Comparison of ENCODE assay signal across 22 cellular contexts in genomic region chr7:68613405-68613804, GRCh38.
DNase-seq lines count a peak whose midpoint lies in the region; ATAC-seq, FAIRE-seq and TF ChIP-seq lines count a peak whose summit lies in the region.
"Had no signal": no experiment of that assay in that cellular context is flagged by ENCODE, and none has a peak within 500 bp of the region (broad histone marks: within the 10 kb centered on the region; RNA-seq: fewer than 3 reads in every experiment).

No MANE protein-coding gene starts in this region.

- no peak overlapping the region for H3K9ac ChIP-seq in endodermal cell (ENCODE audit: extremely low read depth, low read length, poor library complexity, severe bottlenecking)

- TF ChIP-seq CTCF in endodermal cell (conservative IDR thresholded peaks at IDR 0.05) = no peak

- peaks cover 49% of the 10 kb centered on the region for H3K9me3 ChIP-seq in endodermal cell (ENCODE audit: control insufficient read depth, low read length)
- no peaks in the 10 kb centered on the region for H3K9me3 ChIP-seq in T-helper 17 cell (ENCODE audit: control insufficient read depth, low read length, poor library complexity, severe bottlenecking)
- H3K9me3 ChIP-seq: prostate gland had no signal

- no peaks in the 10 kb centered on the region for H3K27me3 Mint-ChIP-seq in endodermal cell (ENCODE audit: insufficient read depth)
- no peaks in the 10 kb centered on the region for H3K27me3 Mint-ChIP-seq in T-helper 17 cell
- H3K27me3 Mint-ChIP-seq: activated CD4-positive, alpha-beta memory T cell treated with anti-CD3 and anti-CD28 coated beads for 36 hours; activated naive CD4-positive, alpha-beta T cell treated with anti-CD3 and anti-CD28 coated beads, Interleukin-2, amount 10 ng/mL, durations not matched to agents 7 days and 5 days; naive thymus-derived CD4-positive, alpha-beta T cell had no signal

- ATAC-seq in T-helper 17 cell = no peak
- ATAC-seq in HG03039 (IDR thresholded peaks at IDR 0.05; ENCODE audit: unreplicated experiment) = no peak
- ATAC-seq: naive thymus-derived CD4-positive, alpha-beta T cell had no signal

- WGBS in endodermal cell (ENCODE audit: insufficient coverage in 1 of 2, insufficient read length in 1 of 2), 2 experiments = 89 to 90% methylated on average over 5 to 6 of the region's 6 CpGs

- no peak for FAIRE-seq in H54 (lab: Jason Lieb, UNC)

- TF ChIP-seq POLR2A in H54 (IDR thresholded peaks at IDR 0.05; ENCODE audit: low read depth, low read length) = no peak

- H3K4me3 Mint-ChIP-seq in endodermal cell = no peak overlapping the region
- H3K4me3 Mint-ChIP-seq in T-helper 17 cell = no peak overlapping the region
- H3K4me3 Mint-ChIP-seq: activated CD4-positive, alpha-beta memory T cell treated with anti-CD3 and anti-CD28 coated beads for 36 hours; activated naive CD4-positive, alpha-beta T cell treated with anti-CD3 and anti-CD28 coated beads, Interleukin-2, amount 10 ng/mL, durations not matched to agents 7 days and 5 days; naive thymus-derived CD4-positive, alpha-beta T cell had no signal

- peak overlapping the region; percentile 4 for H3K4me3 ChIP-seq in endodermal cell (ENCODE audit: low read length)
- H3K4me3 ChIP-seq: prostate gland, skin epidermis had no signal

- peak; percentile 90 for DNase-seq in DMS79 (lab: John Stamatoyannopoulos, UW)
- DNase-seq in NCI-H1105 (lab: John Stamatoyannopoulos, UW) = peak; percentile 9
- peak; percentile 90 for DNase-seq in NCI-H524 treated with DMSO at 0.1 percent for 48 hours (lab: John Stamatoyannopoulos, UW)
- peak; percentile 46 for DNase-seq in endodermal cell
- DNase-seq in T-helper 17 cell = no peak
- DNase-seq in H54 (ENCODE audit: insufficient read length, low spot score) = no peak
- DNase-seq: activated CD4-positive, alpha-beta memory T cell treated with anti-CD3 and anti-CD28 coated beads for 36 hours; activated naive CD4-positive, alpha-beta T cell treated with anti-CD3 and anti-CD28 coated beads, Interleukin-2, amount 10 ng/mL, durations not matched to agents 7 days and 5 days; activated T-cell treated with anti-CD3 and anti-CD28 coated beads, Interleukin-2, amount 50 U/mL, for 1 hour; Calu3; hippocampal formation; islet precursor cell; KBM-7; naive thymus-derived CD4-positive, alpha-beta T cell; NCI-H1092; NK-92 treated with Interleukin-12 subunit alpha and Interleukin-12 subunit beta, amount 100 ng/mL, for 24 hours; stimulated activated CD4-positive, alpha-beta T cell treated with anti-CD3 and anti-CD28 coated beads, Interleukin-4, amount 100 ng/mL, for 1 hour; substantia nigra had no signal

- H3K36me3 Mint-ChIP-seq in endodermal cell (ENCODE audit: low read depth) = peaks cover 8% of the 10 kb centered on the region
- no peaks in the 10 kb centered on the region for H3K36me3 Mint-ChIP-seq in T-helper 17 cell (ENCODE audit: low read depth)
- H3K36me3 Mint-ChIP-seq: activated CD4-positive, alpha-beta memory T cell treated with anti-CD3 and anti-CD28 coated beads for 36 hours; activated naive CD4-positive, alpha-beta T cell treated with anti-CD3 and anti-CD28 coated beads, Interleukin-2, amount 10 ng/mL, durations not matched to agents 7 days and 5 days; naive thymus-derived CD4-positive, alpha-beta T cell had no signal

- H3K4me1 ChIP-seq in endodermal cell (ENCODE audit: control insufficient read depth, insufficient read depth, low read length) = no peaks in the 10 kb centered on the region
- H3K4me1 ChIP-seq: prostate gland had no signal

- no peak overlapping the region for H3K27ac ChIP-seq in endodermal cell (ENCODE audit: low read depth, low read length)
- H3K27ac ChIP-seq: prostate gland, skin epidermis, VCaP had no signal

- peaks cover 30% of the 10 kb centered on the region for H3K4me1 Mint-ChIP-seq in endodermal cell
- no peaks in the 10 kb centered on the region for H3K4me1 Mint-ChIP-seq in T-helper 17 cell
- H3K4me1 Mint-ChIP-seq: activated naive CD4-positive, alpha-beta T cell treated with anti-CD3 and anti-CD28 coated beads, Interleukin-2, amount 10 ng/mL, durations not matched to agents 7 days and 5 days; naive thymus-derived CD4-positive, alpha-beta T cell had no signal

- peaks cover 44% of the 10 kb centered on the region for H3K9me3 Mint-ChIP-seq in endodermal cell

- no peak overlapping the region for H3K27ac Mint-ChIP-seq in endodermal cell
- no peak overlapping the region for H3K27ac Mint-ChIP-seq in T-helper 17 cell
- H3K27ac Mint-ChIP-seq: activated CD4-positive, alpha-beta memory T cell treated with anti-CD3 and anti-CD28 coated beads for 36 hours; activated naive CD4-positive, alpha-beta T cell treated with anti-CD3 and anti-CD28 coated beads, Interleukin-2, amount 10 ng/mL, durations not matched to agents 7 days and 5 days; naive thymus-derived CD4-positive, alpha-beta T cell had no signal

- no peaks in the 10 kb centered on the region for H3K27me3 ChIP-seq in endodermal cell (ENCODE audit: control insufficient read depth, insufficient read depth, low read length, poor library complexity, severe bottlenecking)

- H3K36me3 ChIP-seq in endodermal cell (ENCODE audit: control insufficient read depth, insufficient read depth, low read length) = no peaks in the 10 kb centered on the region
- H3K36me3 ChIP-seq: prostate gland had no signal

Comparison
In these comparisons a context has a peak if more than half of its experiments do, and no peak if none do; other contexts are left out.
1. DNase-seq: peak in DMS79 (single experiment), NCI-H1105 (single experiment), NCI-H524 treated with DMSO at 0.1 percent for 48 hours (single experiment) and endodermal cell (single experiment); none in T-helper 17 cell (0 of 3) and H54 (single experiment).